In genomic region chr3:110016235-110016634, GRCh38 we compare ENCODE assay signal across 23 cellular contexts.
DNase-seq lines count a peak whose midpoint lies in the region; ATAC-seq, FAIRE-seq and TF ChIP-seq lines count a peak whose summit lies in the region.
"Had no signal": no experiment of that assay in that cellular context is flagged by ENCODE, and none has a peak within 500 bp of the region (broad histone marks: within the 10 kb centered on the region; RNA-seq: fewer than 3 reads in every experiment).

No MANE protein-coding gene starts in this region.

- no peak overlapping the region for H3K4me2 ChIP-seq in mesenchymal stem cell (ENCODE audit: low read length, poor library complexity, severe bottlenecking)
- H3K4me2 ChIP-seq: BLaER1 treated with 17β-estradiol and CSF1 and Interleukin-3, amounts not matched to agents 10 nM and 100 nM had no signal

- H3K79me1 ChIP-seq in mesenchymal stem cell (replicated peaks; ENCODE audit: low read length, poor library complexity, severe bottlenecking), result no peaks in the 10 kb centered on the region

- no peak overlapping the region for H4K91ac ChIP-seq in mesenchymal stem cell (ENCODE audit: low read length)

- no TSS peak for BruUV-seq in MCF 10A (replicated peaks; lab: Mats Ljungman, UMichigan)

- FAIRE-seq in small intestine (lab: Jason Lieb, UNC), result no peak
- FAIRE-seq: bronchial epithelial cell, GM12891, pancreas had no signal

- H3K36me3 Mint-ChIP-seq in MCF 10A (ENCODE audit: insufficient read depth, unreplicated experiment), result no peaks in the 10 kb centered on the region
- H3K36me3 Mint-ChIP-seq in stimulated activated naive B cell treated with anti-CD40 and anti-IgM and Interleukin-4, amounts not matched to agents 10 μg/mL and 1 μg/mL and 100 μg/mL, for 72 hours, result no peaks in the 10 kb centered on the region

- H3K27ac ChIP-seq in breast epithelium (no peak overlapping the region), mesenchymal stem cell (ENCODE audit: low read length, poor library complexity, severe bottlenecking) (peak overlapping the region; percentile 60), small intestine (ENCODE audit: low read depth in 1 of 2, low read length in 1 of 2) (no peak overlapping the region)
- H3K27ac ChIP-seq: BLaER1 treated with 17β-estradiol and CSF1 and Interleukin-3, amounts not matched to agents 10 nM and 100 nM; pancreas; RWPE1; tibial nerve had no signal

- TF ChIP-seq POLR2A in breast epithelium (IDR thresholded peaks at IDR 0.05), result no peak

- no peak overlapping the region for H2AFZ ChIP-seq in mesenchymal stem cell (ENCODE audit: low read depth, low read length)

- H3K36me3 ChIP-seq in breast epithelium, result no peaks in the 10 kb centered on the region
- H3K36me3 ChIP-seq in mesenchymal stem cell (ENCODE audit: control insufficient read depth in 1 of 2, insufficient read depth in 2 of 2, low read depth in 1 of 2, low read length in 2 of 2), result no peaks in the 10 kb centered on the region
- no peaks in the 10 kb centered on the region for H3K36me3 ChIP-seq in small intestine (ENCODE audit: control insufficient read depth in 2 of 2, insufficient read depth in 2 of 2, low read length in 2 of 2)
- H3K36me3 ChIP-seq: BLaER1 treated with 17β-estradiol and CSF1 and Interleukin-3, amounts not matched to agents 10 nM and 100 nM; pancreas; spleen; tibial nerve had no signal

- H3K4me1 ChIP-seq in breast epithelium, result no peaks in the 10 kb centered on the region
- H3K4me1 ChIP-seq in mesenchymal stem cell (ENCODE audit: control insufficient read depth, insufficient read depth, low read depth, low read length), result peaks cover 1% of the 10 kb centered on the region
- H3K4me1 ChIP-seq in small intestine (ENCODE audit: control insufficient read depth in 2 of 2, insufficient read depth in 1 of 2, low read depth in 1 of 2, low read length in 1 of 2), result no peaks in the 10 kb centered on the region
- H3K4me1 ChIP-seq: BLaER1 treated with 17β-estradiol and CSF1 and Interleukin-3, amounts not matched to agents 10 nM and 100 nM; pancreas; spleen had no signal

- no peak for ATAC-seq in GM18873 (IDR thresholded peaks at IDR 0.05; ENCODE audit: low FRiP score, unreplicated experiment)
- no peak for ATAC-seq in stimulated activated naive B cell treated with anti-CD40 and anti-IgM and Interleukin-4, amounts not matched to agents 10 μg/mL and 1 μg/mL and 100 μg/mL, for 72 hours (replicated peaks)
- ATAC-seq: pancreas had no signal

- H3K4me3 Mint-ChIP-seq in MCF 10A (ENCODE audit: unreplicated experiment), result peak overlapping the region; percentile 16
- no peak overlapping the region for H3K4me3 Mint-ChIP-seq in stimulated activated naive B cell treated with anti-CD40 and anti-IgM and Interleukin-4, amounts not matched to agents 10 μg/mL and 1 μg/mL and 100 μg/mL, for 72 hours

- no peak overlapping the region for H2AK5ac ChIP-seq in mesenchymal stem cell (ENCODE audit: low read length, severe bottlenecking)

- intact Hi-C loops in MCF 10A (cut with micrococcal nuclease), result no loop called here
- intact Hi-C loops in breast epithelium (cut with DNase I; ENCODE audit: low total_unique reads), result no loop called here

- no peaks in the 10 kb centered on the region for H3K27me3 ChIP-seq in breast epithelium
- H3K27me3 ChIP-seq in mesenchymal stem cell (ENCODE audit: control insufficient read depth in 1 of 2, insufficient read depth in 1 of 2, low read length in 2 of 2), result no peaks in the 10 kb centered on the region
- no peaks in the 10 kb centered on the region for H3K27me3 ChIP-seq in small intestine (ENCODE audit: control insufficient read depth in 2 of 2, insufficient read depth in 2 of 2, low read length in 2 of 2)
- H3K27me3 ChIP-seq: BLaER1 treated with 17β-estradiol and CSF1 and Interleukin-3, amounts not matched to agents 10 nM and 100 nM; pancreas; spleen; tibial nerve had no signal

- no peaks in the 10 kb centered on the region for H3K27me3 Mint-ChIP-seq in MCF 10A (ENCODE audit: insufficient read depth, unreplicated experiment)
- H3K27me3 Mint-ChIP-seq in stimulated activated naive B cell treated with anti-CD40 and anti-IgM and Interleukin-4, amounts not matched to agents 10 μg/mL and 1 μg/mL and 100 μg/mL, for 72 hours, result no peaks in the 10 kb centered on the region

- H4K8ac ChIP-seq in mesenchymal stem cell (ENCODE audit: low read length), result no peak overlapping the region

- H3K4ac ChIP-seq in mesenchymal stem cell (ENCODE audit: low read depth in 1 of 2, low read length in 2 of 2), result no peak overlapping the region

- no peak overlapping the region for H2BK5ac ChIP-seq in mesenchymal stem cell (ENCODE audit: low read depth, low read length, poor library complexity, severe bottlenecking)

- no peak for TF ChIP-seq CTCF in MCF 10A (IDR thresholded peaks at IDR 0.05; ENCODE audit: unreplicated experiment)
- no peak for TF ChIP-seq CTCF in breast epithelium (IDR thresholded peaks at IDR 0.05)
- no peak for TF ChIP-seq CTCF in cardiac fibroblast (IDR thresholded peaks at IDR 0.05; ENCODE audit: low read depth, low read length)

- POLR2A ChIA-PET in MCF 10A (lab: Yijun Ruan, JAX), result no interaction called here

- DNase-seq in MCF 10A (ENCODE audit: unreplicated experiment), result peak; percentile 62
- no peak for DNase-seq in breast epithelium (ENCODE audit: low spot score in 2 of 2)
- DNase-seq in cardiac fibroblast (ENCODE audit: low read depth in 2 of 2), result peak; percentile 30 to 44
- no peak for DNase-seq in mesenchymal stem cell
- no peak for DNase-seq in stimulated activated naive B cell treated with anti-CD40 and anti-IgM and Interleukin-4, amounts not matched to agents 10 μg/mL and 1 μg/mL and 100 μg/mL, for 72 hours
- DNase-seq in foreskin melanocyte, result no peak
- no peak for DNase-seq in small intestine
- DNase-seq: activated CD4-positive, alpha-beta T cell treated with anti-CD3 and anti-CD28 coated beads, Interleukin-2, amount 50 U/mL, for 4 hours; activated naive CD4-positive, alpha-beta T cell treated with anti-CD3 and anti-CD28 coated beads, Interleukin-2, amount 50 U/mL, for 16 hours; effector memory CD4-positive, alpha-beta T cell; GF-D8; GOT3; Kasumi-1; NCI-H146; pancreas; spleen; SW 1271 had no signal

- no peak overlapping the region for H2BK120ac ChIP-seq in mesenchymal stem cell (ENCODE audit: low read depth, low read length)

- CTCF ChIA-PET in MCF 10A (lab: Yijun Ruan, JAX), result no interaction called here

- no peaks in the 10 kb centered on the region for H3K4me1 Mint-ChIP-seq in MCF 10A (ENCODE audit: insufficient read depth, unreplicated experiment)
- H3K4me1 Mint-ChIP-seq in stimulated activated naive B cell treated with anti-CD40 and anti-IgM and Interleukin-4, amounts not matched to agents 10 μg/mL and 1 μg/mL and 100 μg/mL, for 72 hours, result no peaks in the 10 kb centered on the region

- no peaks in the 10 kb centered on the region for H3K9me3 ChIP-seq in breast epithelium
- H3K9me3 ChIP-seq in mesenchymal stem cell (ENCODE audit: control insufficient read depth, low read length), result peaks cover 2% of the 10 kb centered on the region
- no peaks in the 10 kb centered on the region for H3K9me3 ChIP-seq in small intestine (ENCODE audit: control insufficient read depth, low read depth)
- H3K9me3 ChIP-seq: BLaER1 treated with 17β-estradiol and CSF1 and Interleukin-3, amounts not matched to agents 10 nM and 100 nM; pancreas; tibial nerve had no signal

- H3K9me3 Mint-ChIP-seq in MCF 10A (ENCODE audit: unreplicated experiment), result no peaks in the 10 kb centered on the region
- peaks cover 0 to 4% of the 10 kb centered on the region in 2 donors for H3K9me3 Mint-ChIP-seq in stimulated activated naive B cell treated with anti-CD40 and anti-IgM and Interleukin-4, amounts not matched to agents 10 μg/mL and 1 μg/mL and 100 μg/mL, for 72 hours

- peak overlapping the region; percentile 73 for H3K27ac Mint-ChIP-seq in MCF 10A (ENCODE audit: low read depth, unreplicated experiment)
- no peak overlapping the region for H3K27ac Mint-ChIP-seq in stimulated activated naive B cell treated with anti-CD40 and anti-IgM and Interleukin-4, amounts not matched to agents 10 μg/mL and 1 μg/mL and 100 μg/mL, for 72 hours

- no peak overlapping the region for H3K14ac ChIP-seq in mesenchymal stem cell (ENCODE audit: low read length in 2 of 2)

- H2BK15ac ChIP-seq in mesenchymal stem cell (ENCODE audit: low read depth, poor library complexity, severe bottlenecking), result no peak overlapping the region

- peak overlapping the region in 1 of 3 donors; percentile 6 for H3K4me3 ChIP-seq in breast epithelium
- H3K4me3 ChIP-seq in cardiac fibroblast (replicated peaks in 1 of 2; ENCODE audit: low read depth in 2 of 2, low read length in 2 of 2), result no peak overlapping the region
- peak overlapping the region in 1 of 2 experiments; percentile 30 for H3K4me3 ChIP-seq in mesenchymal stem cell (ENCODE audit: insufficient read depth in 1 of 2, low read depth in 1 of 2, low read length in 2 of 2)
- H3K4me3 ChIP-seq in small intestine (ENCODE audit: low read depth in 1 of 2, low read length in 2 of 2), result no peak overlapping the region
- H3K4me3 ChIP-seq: BLaER1 treated with 17β-estradiol and CSF1 and Interleukin-3, amounts not matched to agents 10 nM and 100 nM; pancreas; spleen; tibial nerve had no signal

- no peak overlapping the region for H2BK12ac ChIP-seq in mesenchymal stem cell (ENCODE audit: low read length in 2 of 2)

- H3K23ac ChIP-seq in mesenchymal stem cell (ENCODE audit: low read length in 2 of 2), result no peak overlapping the region

- 92% methylated on average over 2 of the region's 2 CpGs for WGBS in mesenchymal stem cell
- WGBS in small intestine, 3 donors, result 57 to 72% (median 66%) methylated on average over 2 of the region's 2 CpGs

- H3K9ac ChIP-seq in mesenchymal stem cell (ENCODE audit: low read length), result no peak overlapping the region
- H3K9ac ChIP-seq: BLaER1 treated with 17β-estradiol and CSF1 and Interleukin-3, amounts not matched to agents 10 nM and 100 nM had no signal

- no peak overlapping the region for H3K18ac ChIP-seq in mesenchymal stem cell (ENCODE audit: low read depth in 1 of 2, low read length in 2 of 2)

Comparison
In these comparisons a context has a peak if more than half of its experiments do, and no peak if none do; other contexts are left out.
1. DNase-seq: peak in MCF 10A (single experiment) and cardiac fibroblast (2 of 2); none in breast epithelium (0 of 2), mesenchymal stem cell (single experiment), stimulated activated naive B cell treated with anti-CD40 and anti-IgM and Interleukin-4, amounts not matched to agents 10 μg/mL and 1 μg/mL and 100 μg/mL, for 72 hours (single experiment), foreskin melanocyte (single experiment) and small intestine (single experiment).